ENCODE assay signal across 8 cellular contexts in the genomic region with DNA sequence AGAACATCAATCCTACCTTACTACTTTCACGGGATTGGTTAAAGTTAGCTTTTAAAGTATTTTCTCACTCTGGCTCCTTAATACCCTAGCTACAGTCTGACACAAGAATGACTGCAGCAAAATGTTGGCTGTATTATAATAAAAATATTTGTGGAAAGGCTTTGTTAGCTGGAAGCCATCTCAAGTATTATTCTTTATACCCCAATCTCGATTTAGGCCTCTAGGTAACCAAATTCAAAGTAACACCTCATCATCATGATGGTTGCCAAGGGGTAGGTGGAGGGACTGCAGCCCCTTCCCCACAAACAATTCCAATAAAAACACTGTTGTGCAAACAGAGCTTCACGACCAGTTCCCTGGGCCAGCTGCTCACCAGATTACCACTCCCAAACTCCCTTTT. TPM values are rescaled to one million over a fixed set of nuclear protein-coding genes. Genes with fewer than 3 reads are reported as not detected.
DNase-seq lines count a peak whose midpoint lies in the region; ATAC-seq and TF ChIP-seq lines count a peak whose summit lies in the region.

No MANE protein-coding gene starts in this region.

- no peak for TF ChIP-seq POLR2A in spleen (IDR thresholded peaks at IDR 0.05)

- H3K27me3 ChIP-seq in HAP-1 (ENCODE audit: low read depth) (no peaks in the 10 kb centered on the region), right cardiac atrium (ENCODE audit: control insufficient read depth, insufficient read depth) (no peaks in the 10 kb centered on the region), spleen (replicated peaks in 1 of 7) (no peaks in the 10 kb centered on the region)

- no peak for ATAC-seq in right cardiac atrium
- no peak for ATAC-seq in HG03039 (IDR thresholded peaks at IDR 0.05; ENCODE audit: unreplicated experiment)
- ATAC-seq in HG03442 (IDR thresholded peaks at IDR 0.05; ENCODE audit: unreplicated experiment) = no peak
- no peak for ATAC-seq in GM21529 (IDR thresholded peaks at IDR 0.05; ENCODE audit: unreplicated experiment)

- H3K27ac ChIP-seq in right cardiac atrium (ENCODE audit: low read length) (peak overlapping the region; percentile 99), spleen (peak overlapping the region; percentile 82 to 97 (median 94))

- TF ChIP-seq CTCF in WI38 (IDR thresholded peaks at IDR 0.05; ENCODE audit: low read depth, low read length) (no peak), spleen (IDR thresholded peaks at IDR 0.05 in 8 of 11, conservative IDR thresholded peaks at IDR 0.05 in 3 of 11) (peak in 2 of 11 experiments; percentile 11)

- in situ Hi-C loops in HAP-1 (cut with MboI; ENCODE audit: low sequenced_read_pairs) = loop anchor here (25.0 kb wide), 1 partner anchor 507 kb away; no protein-coding TSS in a partner anchor

- H3K9me3 ChIP-seq in HAP-1 (no peaks in the 10 kb centered on the region), right cardiac atrium (ENCODE audit: control insufficient read depth, low read length) (no peaks in the 10 kb centered on the region), spleen (no peaks in the 10 kb centered on the region)

- H3K36me3 ChIP-seq in HAP-1 (replicated peaks) = peaks cover 7% of the 10 kb centered on the region; the same call in 1 of the 2 replicates
- H3K36me3 ChIP-seq in spleen = no peaks in the 10 kb centered on the region

- DNase-seq in HAP-1 (ENCODE audit: low spot score in 2 of 2) (no peak), right cardiac atrium (no peak), spleen (no peak), HK-2 (ENCODE audit: unreplicated experiment) (no peak)

- H3K4me1 ChIP-seq in HAP-1 (peaks cover 18% of the 10 kb centered on the region), right cardiac atrium (ENCODE audit: control insufficient read depth, insufficient read depth, low read length) (no peaks in the 10 kb centered on the region), spleen (peaks cover 14 to 43% (median 28%) of the 10 kb centered on the region in 6 donors)

- H3K4me3 ChIP-seq in HAP-1 = peak overlapping the region; percentile 97
- H3K4me3 ChIP-seq in WI38 (ENCODE audit: low read depth, low read length) = peak overlapping the region; percentile 60
- peak overlapping the region; percentile 76 for H3K4me3 ChIP-seq in right cardiac atrium (ENCODE audit: low read length)
- peak overlapping the region; percentile 40 to 100 (median 98) for H3K4me3 ChIP-seq in spleen

- WGBS in right cardiac atrium = 41% methylated on average over 3 of the region's 3 CpGs
- 40 to 57% (median 46%) methylated on average over 3 of the region's 3 CpGs for WGBS in spleen, 5 donors

- intact Hi-C loops in right cardiac atrium (cut with DNase I) = loop anchor here in 1 of 4 donors (10.0 kb wide), 2 partner anchors 65 to 115 kb away; a partner anchor contains a TSS
- intact Hi-C loops in spleen (cut with DNase I; ENCODE audit: low total_unique reads) = loop anchor here (10.0 kb wide), 1 partner anchor 65 kb away; a partner anchor contains a TSS

RNA-seq across cellular contexts. Expression of a gene that starts 0.8 kb away (rescaled TPM):
- total RNA-seq in right cardiac atrium (10 to 100 TPM; 34.2 to 38.3 (median 36.3) TPM), spleen (10 to 100 TPM; 32.3 to 47.4 (median 39.8) TPM)
- polyA plus RNA-seq in right cardiac atrium (17.2 TPM), spleen (10 to 100 TPM; 10.8 to 18.1 (median 16.4) TPM)

RNA-seq across cellular contexts. Expression of a gene that starts 15.4 kb away (rescaled TPM):
- total RNA-seq in right cardiac atrium (10 to 100 TPM; 21.6 to 34.0 (median 26.8) TPM), spleen (10 to 100 TPM; 23.4 to 37.4 (median 26.8) TPM)
- polyA plus RNA-seq in right cardiac atrium (10.0 TPM), spleen (1 to 10 TPM; 5.0 to 6.7 (median 6.6) TPM)
